8 cellular contexts compared by ENCODE assay signal in genomic region chr1:44786138-44786840, GRCh38. TPM values are rescaled to one million over a fixed set of nuclear protein-coding genes. Genes with fewer than 3 reads are reported as not detected.
DNase-seq lines count a peak whose midpoint lies in the region; ATAC-seq and TF ChIP-seq lines count a peak whose summit lies in the region.

No MANE protein-coding gene starts in this region.

- DNase-seq in Daoy (ENCODE audit: low read depth) = peak; percentile 63
- DNase-seq in HFFc6 = peak; percentile 33
- DNase-seq in SK-MEL-5 (ENCODE audit: low read depth, low spot score) = peak; percentile 39
- DNase-seq in activated naive CD8-positive, alpha-beta T cell treated with anti-CD3 and anti-CD28 coated beads, Interleukin-2, amount 50 U/mL, for 16 hours (ENCODE audit: low read depth, low spot score) = peak; percentile 59
- peak; percentile 68 to 89 (median 84) for DNase-seq in right cardiac atrium
- DNase-seq in retina = peak; percentile 92
- DNase-seq in NCI-H345 (lab: John Stamatoyannopoulos, UW) = no peak
- no peak for DNase-seq in AML-193 (lab: John Stamatoyannopoulos, UW)

- H3K4me1 Mint-ChIP-seq in HFFc6 (ENCODE audit: low read depth) = peaks cover 21% of the 10 kb centered on the region

- H3K27me3 ChIP-seq in right cardiac atrium (ENCODE audit: control insufficient read depth, insufficient read depth) = no peaks in the 10 kb centered on the region

- no peaks in the 10 kb centered on the region for H3K9me3 ChIP-seq in right cardiac atrium (ENCODE audit: control insufficient read depth, low read length)

- peaks cover 2% of the 10 kb centered on the region for H3K4me1 ChIP-seq in right cardiac atrium (ENCODE audit: control insufficient read depth, insufficient read depth, low read length)

- peaks cover 13% of the 10 kb centered on the region for H3K36me3 Mint-ChIP-seq in HFFc6 (ENCODE audit: low read depth)

- H3K27ac ChIP-seq in right cardiac atrium (ENCODE audit: low read length) = no peak overlapping the region

- no peaks in the 10 kb centered on the region for H3K9me3 Mint-ChIP-seq in HFFc6

- in situ Hi-C loops in SK-MEL-5 (cut with HindIII; ENCODE audit: low pct_unique_long_range_greater_than_20kb, low sequenced_read_pairs) = no loop called here

- ATAC-seq in right cardiac atrium = peak; percentile 70 to 77

- H3K27me3 Mint-ChIP-seq in HFFc6 (ENCODE audit: insufficient read depth) = no peaks in the 10 kb centered on the region; the same call in 1 of the 2 replicates

- TF ChIP-seq CTCF in HFFc6 (IDR thresholded peaks at IDR 0.05) = peak; percentile 100

- H3K27ac Mint-ChIP-seq in HFFc6 = no peak overlapping the region; the same call in 1 of the 2 replicates

- peak overlapping the region; percentile 2 for H3K4me3 ChIP-seq in right cardiac atrium (ENCODE audit: low read length)

- H3K4me3 Mint-ChIP-seq in HFFc6 = peak overlapping the region; percentile 57

- WGBS in right cardiac atrium = 4% methylated on average over 49 of the region's 49 CpGs

- intact Hi-C loops in right cardiac atrium (cut with DNase I) = loop anchor here in 2 of 4 donors (5.0 to 10.0 kb wide), 2 partner anchors 49 to 51 kb away; no protein-coding TSS in a partner anchor

RNA-seq across cellular contexts. Expression of gene BEST4, which starts 1.7 kb away (rescaled TPM):
- not detected in 2 replicates for total RNA-seq in Daoy (2014; rRNA removed; shearing (Covaris generic))
- under 1 TPM; 0.09 to 0.23 (median 0.12) TPM for total RNA-seq in HFFc6 (2021; fragmentation: NEBNext Ultra II Directional; extraction: Animal tissue kit (Norgen Biotek cat#: 25700))
- not detected in 2 replicates for total RNA-seq in SK-MEL-5 (2014; rRNA removed; shearing (Covaris generic))
- not detected in 2 replicates for polyA plus RNA-seq in SK-MEL-5 (2015; cell fraction: cytosol; rRNA removed)
- polyA plus RNA-seq in SK-MEL-5 (2015; cell fraction: nucleus; rRNA removed) = 0.37 TPM in 1 of 2 replicates, not detected in the other
- total RNA-seq in right cardiac atrium = under 1 TPM; 0.14 to 0.28 (median 0.22) TPM
- polyA plus RNA-seq in right cardiac atrium = 0.18 TPM

RNA-seq across cellular contexts. Expression of gene RPS8, which starts 10.9 kb away (rescaled TPM):
- total RNA-seq in Daoy (2014; rRNA removed; shearing (Covaris generic)) = 2,762 and 2,795 TPM in 2 replicates
- 1,000 to 10,000 TPM; 1,518 to 1,745 (median 1,633) TPM for total RNA-seq in HFFc6 (2021; fragmentation: NEBNext Ultra II Directional; extraction: Animal tissue kit (Norgen Biotek cat#: 25700))
- total RNA-seq in SK-MEL-5 (2014; rRNA removed; shearing (Covaris generic)) = 2,103 and 2,284 TPM in 2 replicates
- polyA plus RNA-seq in SK-MEL-5 (2015; cell fraction: cytosol; rRNA removed) = 1,389 and 1,763 TPM in 2 replicates
- polyA plus RNA-seq in SK-MEL-5 (2015; cell fraction: nucleus; rRNA removed) = 510 and 564 TPM in 2 replicates
- total RNA-seq in right cardiac atrium = 1,000 to 10,000 TPM in 1 of 4 donors, 100 to 1,000 TPM in 3; 848 to 1,081 (median 910) TPM
- polyA plus RNA-seq in right cardiac atrium = 1,144 TPM

RNA-seq across cellular contexts. Expression of gene PLK3, which starts 13.9 kb away (rescaled TPM):
- total RNA-seq in Daoy (2014; rRNA removed; shearing (Covaris generic)) = 6.6 and 8.5 TPM in 2 replicates
- 10 to 100 TPM; 37.1 to 44.6 (median 39.2) TPM for total RNA-seq in HFFc6 (2021; fragmentation: NEBNext Ultra II Directional; extraction: Animal tissue kit (Norgen Biotek cat#: 25700))
- total RNA-seq in SK-MEL-5 (2014; rRNA removed; shearing (Covaris generic)) = 3.4 and 5.0 TPM in 2 replicates
- polyA plus RNA-seq in SK-MEL-5 (2015; cell fraction: cytosol; rRNA removed) = 11.9 and 14.0 TPM in 2 replicates
- polyA plus RNA-seq in SK-MEL-5 (2015; cell fraction: nucleus; rRNA removed) = 48.2 and 66.3 TPM in 2 replicates
- 10 to 100 TPM in 1 of 4 donors, 1 to 10 TPM in 3; 6.0 to 11.4 (median 8.2) TPM for total RNA-seq in right cardiac atrium
- 11.0 TPM for polyA plus RNA-seq in right cardiac atrium

RNA-seq across cellular contexts. Expression of gene DYNLT4, which starts 20.9 kb away (rescaled TPM):
- total RNA-seq in Daoy (2014; rRNA removed; shearing (Covaris generic)) = not detected in 2 replicates
- under 1 TPM in 1 of 6 experiments, not detected in 5; 0.46 TPM for total RNA-seq in HFFc6 (2021; fragmentation: NEBNext Ultra II Directional; extraction: Animal tissue kit (Norgen Biotek cat#: 25700))
- total RNA-seq in SK-MEL-5 (2014; rRNA removed; shearing (Covaris generic)) = not detected in 2 replicates
- polyA plus RNA-seq in SK-MEL-5 (2015; cell fraction: cytosol; rRNA removed) = 0.64 and 0.87 TPM in 2 replicates
- not detected in 2 replicates for polyA plus RNA-seq in SK-MEL-5 (2015; cell fraction: nucleus; rRNA removed)
- total RNA-seq in right cardiac atrium = under 1 TPM in 3 of 4 donors, not detected in 1; 0.44 to 0.74 (median 0.47) TPM
- 1.1 TPM for polyA plus RNA-seq in right cardiac atrium

RNA-seq across cellular contexts. Expression of gene BTBD19, which starts 22.0 kb away (rescaled TPM):
- total RNA-seq in Daoy (2014; rRNA removed; shearing (Covaris generic)) = 0.03 and 0.29 TPM in 2 replicates
- total RNA-seq in HFFc6 (2021; fragmentation: NEBNext Ultra II Directional; extraction: Animal tissue kit (Norgen Biotek cat#: 25700)) = 10 to 100 TPM; 12.2 to 21.4 (median 13.9) TPM
- total RNA-seq in SK-MEL-5 (2014; rRNA removed; shearing (Covaris generic)) = 0.69 TPM in 1 of 2 replicates, not detected in the other
- 0.77 and 0.94 TPM in 2 replicates for polyA plus RNA-seq in SK-MEL-5 (2015; cell fraction: cytosol; rRNA removed)
- 4.6 and 11.6 TPM in 2 replicates for polyA plus RNA-seq in SK-MEL-5 (2015; cell fraction: nucleus; rRNA removed)
- total RNA-seq in right cardiac atrium = 1 to 10 TPM; 5.1 to 8.8 (median 5.7) TPM
- polyA plus RNA-seq in right cardiac atrium = 6.4 TPM

Comparison
In these comparisons a context has a peak if more than half of its experiments do, and no peak if none do; other contexts are left out.
1. DNase-seq: peak in Daoy (single experiment), HFFc6 (single experiment), SK-MEL-5 (single experiment), activated naive CD8-positive, alpha-beta T cell treated with anti-CD3 and anti-CD28 coated beads, Interleukin-2, amount 50 U/mL, for 16 hours (single experiment), right cardiac atrium (3 of 3) and retina (single experiment); none in NCI-H345 (single experiment) and AML-193 (0 of 2).